12 cellular contexts compared by ENCODE assay signal in the genomic region with DNA sequence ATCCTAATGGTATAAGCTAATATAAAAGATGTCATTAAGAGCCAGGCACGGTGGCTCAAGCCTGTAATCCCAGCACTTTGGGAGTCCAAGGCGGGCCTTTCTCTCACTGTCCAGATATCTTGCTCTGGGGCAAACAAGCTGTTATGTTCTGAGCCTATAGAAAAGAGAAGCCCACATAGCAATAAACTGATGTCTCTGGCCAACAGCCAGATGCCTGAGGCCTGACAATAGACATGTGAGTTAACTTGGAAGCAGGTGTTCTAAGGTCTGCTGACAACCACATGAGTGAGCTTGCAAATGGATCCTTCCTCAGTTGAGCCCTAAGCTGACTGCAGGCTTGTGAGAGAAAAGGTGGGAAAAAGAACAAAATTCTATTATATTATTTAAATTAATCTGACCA. TPM values are rescaled to one million over a fixed set of nuclear protein-coding genes. Genes with fewer than 3 reads are reported as not detected.
A peak's percentile ranks its signal among the peaks of the same experiment; 100 is the strongest.
DNase-seq lines count a peak whose midpoint lies in the region; ATAC-seq and TF ChIP-seq lines count a peak whose summit lies in the region.
"Had no signal": no experiment of that assay in that cellular context is flagged by ENCODE, and none has a peak within 500 bp of the region (broad histone marks: within the 10 kb centered on the region; RNA-seq: fewer than 3 reads in every experiment).

No MANE protein-coding gene starts in this region.

- 89 to 93% methylated on average over 2 of the region's 2 CpGs for WGBS in upper lobe of left lung, 2 donors

- no peaks in the 10 kb centered on the region for H3K9me3 ChIP-seq in OCI-LY7 (ENCODE audit: low read length)
- H3K9me3 ChIP-seq in upper lobe of left lung = no peaks in the 10 kb centered on the region
- H3K9me3 ChIP-seq: suprapubic skin had no signal

- DNase-seq in DMS53 treated with DMSO at 0.1 percent for 48 hours (lab: John Stamatoyannopoulos, UW; ENCODE audit: unreplicated experiment) (peak; percentile 90), LNCaP clone FGC (ENCODE audit: low read depth) (peak; percentile 71), OCI-LY7 (ENCODE audit: low spot score) (peak; percentile 13), glomerular visceral epithelial cell (ENCODE audit: extremely low spot score) (peak; percentile 71), upper lobe of left lung (no peak), activated gamma-delta T cell treated with Interleukin-2 at 50 U/mL for 16 hours (no peak)
- DNase-seq in activated CD4-positive, alpha-beta T cell treated with anti-CD3 and anti-CD28 coated beads, Interleukin-2, amount 50 U/mL, for 4 hours = no peak
- DNase-seq: Calu3, MM.1S had no signal

- TF ChIP-seq EP300 in upper lobe of left lung (IDR thresholded peaks at IDR 0.05) = no peak

- H3K79me2 ChIP-seq in OCI-LY7 (ENCODE audit: insufficient read depth, low read depth, low read length) = no peaks in the 10 kb centered on the region

- H3K27me3 ChIP-seq in upper lobe of left lung = no peaks in the 10 kb centered on the region
- H3K27me3 ChIP-seq: suprapubic skin had no signal

- ATAC-seq in upper lobe of left lung (ENCODE audit: low FRiP score in 2 of 2) (no peak), HG02938 (IDR thresholded peaks at IDR 0.05; ENCODE audit: unreplicated experiment) (no peak)
- ATAC-seq: activated T-helper 17 cell treated with anti-CD3 and anti-CD28 coated beads, Interleukin-2, amount 50 U/mL, for 72 hours had no signal

- intact Hi-C loops in OCI-LY7 (cut with micrococcal nuclease; ENCODE audit: unreplicated experiment) = no loop called here

- H3K36me3 ChIP-seq in OCI-LY7 (ENCODE audit: insufficient read depth, low read length) (peaks cover 15% of the 10 kb centered on the region), upper lobe of left lung (peaks cover 0 to 14% (median 3%) of the 10 kb centered on the region in 4 donors)

- no peak overlapping the region for H2AFZ ChIP-seq in OCI-LY7 (ENCODE audit: low read length)

- BruUV-seq in OCI-LY7 (replicated peaks; lab: Mats Ljungman, UMichigan) = no TSS peak

- H3K4me2 ChIP-seq in OCI-LY7 (ENCODE audit: low read length) = no peak overlapping the region

- H3K27ac ChIP-seq in OCI-LY7 (ENCODE audit: low read depth, low read length, poor library complexity, severe bottlenecking) (no peak overlapping the region), upper lobe of left lung (no peak overlapping the region)
- H3K27ac ChIP-seq: suprapubic skin had no signal

- TF ChIP-seq POLR2A in upper lobe of left lung (IDR thresholded peaks at IDR 0.05) = no peak

- POLR2A ChIA-PET in OCI-LY7 (lab: Charles Lee) = no interaction called here

- 0 out of 2 replicates have a peak, but pooled peaks cover 5% of the 10 kb centered on the region for H4K20me1 ChIP-seq in OCI-LY7 (ENCODE audit: insufficient read depth, low read length)

- CTCF ChIA-PET in OCI-LY7 (lab: Charles Lee; ENCODE audit: unreplicated experiment) = no interaction called here

- no peak for TF ChIP-seq CTCF in LNCaP clone FGC (IDR thresholded peaks at IDR 0.05; ENCODE audit: control insufficient read depth, extremely low read depth, insufficient read depth)
- no peak for TF ChIP-seq CTCF in OCI-LY7 (conservative IDR thresholded peaks at IDR 0.05; ENCODE audit: low read length)
- TF ChIP-seq CTCF in upper lobe of left lung (IDR thresholded peaks at IDR 0.05) = no peak

- H3K4me1 ChIP-seq in OCI-LY7 (ENCODE audit: insufficient read depth, low read length, poor library complexity, severe bottlenecking) (no peaks in the 10 kb centered on the region), upper lobe of left lung (peaks cover 0 to 11% (median 6%) of the 10 kb centered on the region in 4 donors)

- H3K9me2 ChIP-seq in OCI-LY7 (ENCODE audit: insufficient read depth, low read length) = no peaks in the 10 kb centered on the region

- H3K4me3 ChIP-seq in LNCaP clone FGC (ENCODE audit: low read depth, low read length) = no peak overlapping the region
- no peak overlapping the region for H3K4me3 ChIP-seq in OCI-LY7 (ENCODE audit: low read depth, low read length, poor library complexity, severe bottlenecking)
- H3K4me3 ChIP-seq in upper lobe of left lung = no peak overlapping the region
- H3K4me3 ChIP-seq: suprapubic skin had no signal

RNA-seq across cellular contexts. Expression of gene YAF2, which starts 25.0 kb away (rescaled TPM):
- total RNA-seq in OCI-LY7 (2014; rRNA removed; shearing (Covaris generic)) = 13.7 and 16.2 TPM in 2 replicates
- total RNA-seq in OCI-LY7 (2022) (32.9 and 43.6 TPM in 2 replicates), upper lobe of left lung (10 to 100 TPM; 11.7 to 44.0 (median 29.8) TPM)

Comparison
In these comparisons a context has a peak if more than half of its experiments do, and no peak if none do; other contexts are left out.
1. DNase-seq: peak in DMS53 treated with DMSO at 0.1 percent for 48 hours (single experiment), LNCaP clone FGC (single experiment), OCI-LY7 (single experiment) and glomerular visceral epithelial cell (single experiment); none in upper lobe of left lung (0 of 2), activated gamma-delta T cell treated with Interleukin-2 at 50 U/mL for 16 hours (single experiment) and activated CD4-positive, alpha-beta T cell treated with anti-CD3 and anti-CD28 coated beads, Interleukin-2, amount 50 U/mL, for 4 hours (0 of 2).